Comparison of ENCODE assay signal across 28 cellular contexts in the genomic region with DNA sequence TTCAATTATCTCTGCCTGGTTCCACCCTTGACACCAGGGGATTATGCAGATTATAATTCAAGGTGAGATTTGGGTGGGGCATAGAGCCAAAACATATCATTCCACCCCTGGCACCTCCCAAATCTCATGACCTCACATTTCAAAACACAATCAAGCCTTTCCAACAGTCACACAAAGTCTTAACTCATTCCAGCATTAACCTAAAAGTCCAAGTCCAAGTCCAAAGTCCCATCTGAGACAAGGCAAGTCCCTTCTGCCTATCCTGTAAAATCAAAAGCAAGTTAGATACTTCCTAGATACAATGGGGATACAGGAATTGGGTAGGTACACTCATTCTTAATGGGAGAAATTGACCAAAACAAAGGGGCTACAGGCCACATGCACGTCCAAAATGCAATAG.
"Had no signal": no experiment of that assay in that cellular context is flagged by ENCODE, and none has a peak within 500 bp of the region (broad histone marks: within the 10 kb centered on the region; RNA-seq: fewer than 3 reads in every experiment).

No MANE protein-coding gene starts in this region.

- DNase-seq: Kasumi-1, MG63, MM.1S, MV-4-11, NCI-H1048, NCI-H1092, NCI-H1105, NCI-H1105 treated with DMSO at 0.1 percent for 48 hours, NCI-H1417 treated with DMSO at 0.1 percent for 48 hours, NCI-H1436, NCI-H1436 treated with DMSO at 0.1 percent for 48 hours, NCI-H146, NCI-H1694, NCI-H1694 treated with DMSO at 0.1 percent for 48 hours, NCI-H187, NCI-H187 treated with DMSO at 0.1 percent for 48 hours, NCI-H1930, NCI-H2029, NCI-H2029 treated with DMSO at 0.1 percent for 48 hours, NCI-H2081 treated with DMSO at 0.1 percent for 48 hours, NCI-H2107, NCI-H2171, NCI-H2171 treated with DMSO at 0.1 percent for 48 hours, NCI-H2227 treated with DMSO at 0.1 percent for 48 hours, NCI-H226, NCI-H446, NCI-H446 treated with DMSO at 0.1 percent for 48 hours, NCI-H510A had no signal

- H3K27me3 ChIP-seq: MG63 had no signal

- H3K9me3 ChIP-seq: MG63 had no signal

- H3K36me3 ChIP-seq: MG63 had no signal

- H3K4me3 ChIP-seq: MG63 had no signal
